Comparison of ENCODE assay signal across 23 cellular contexts in the genomic region with DNA sequence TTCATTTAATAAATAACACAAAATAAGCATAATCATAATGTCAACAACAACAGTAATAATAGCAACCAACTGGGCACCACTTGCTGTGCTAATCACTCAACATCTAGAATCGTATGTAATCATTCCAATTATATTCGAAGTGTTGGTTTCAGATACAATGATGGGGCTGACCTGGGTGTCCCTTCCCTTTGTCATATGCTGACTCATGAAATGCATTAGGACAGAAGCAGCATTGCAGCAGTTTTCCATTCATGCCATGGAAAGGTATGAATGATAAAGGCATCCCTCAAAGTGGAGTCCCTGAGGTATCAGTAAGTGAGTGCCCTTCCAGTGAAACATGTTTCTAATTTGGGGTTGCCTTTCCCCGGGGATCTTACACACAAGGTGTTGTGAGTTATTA. TPM values are rescaled to one million over a fixed set of nuclear protein-coding genes. Genes with fewer than 3 reads are reported as not detected.
"Had no signal": no experiment of that assay in that cellular context is flagged by ENCODE, and none has a peak within 500 bp of the region (broad histone marks: within the 10 kb centered on the region; RNA-seq: fewer than 3 reads in every experiment).

No MANE protein-coding gene starts in this region.

- H3K27ac Mint-ChIP-seq: activated naive CD8-positive, alpha-beta T cell; activated T-cell treated with anti-CD3 and anti-CD28 coated beads, Interleukin-2, amount 50 U/mL, for 24 hours; activated T-helper 2 cell treated with anti-CD3 and anti-CD28 coated beads, Interferon-gamma antibody, Interleukin-2, Interleukin-4, amounts not matched to agents 10 μg/mL and 5 μg/mL and 100 μg/mL, durations not matched to agents 14 hours and 24 hours and 36 hours; dendritic cell treated with granulocyte-macrophage colony-stimulating factor and Interleukin-4, amounts not matched to agents 40 ng/mL and 50 ng/mL, for 4 days; naive thymus-derived CD4-positive, alpha-beta T cell; WTC11 had no signal

- ATAC-seq: stimulated activated naive CD8-positive, alpha-beta T cell treated with anti-CD3 and anti-CD28 coated beads, Interleukin-15, Interleukin-2, amounts not matched to agents 100 U/mL and 50 U/mL, for 24 hours had no signal

- H3K4me3 ChIP-seq: lung had no signal

- H3K27me3 Mint-ChIP-seq: progenitor cell of endocrine pancreas had no signal

- H3K9me3 Mint-ChIP-seq: activated T-cell treated with anti-CD3 and anti-CD28 coated beads, Interleukin-2, amount 50 U/mL, for 24 hours; activated T-helper 2 cell treated with anti-CD3 and anti-CD28 coated beads, Interferon-gamma antibody, Interleukin-2, Interleukin-4, amounts not matched to agents 10 μg/mL and 5 μg/mL and 100 μg/mL, durations not matched to agents 14 hours and 24 hours and 36 hours; dendritic cell treated with granulocyte-macrophage colony-stimulating factor and Interleukin-4, amounts not matched to agents 40 ng/mL and 50 ng/mL, for 4 days; WTC11 had no signal

- H3K36me3 Mint-ChIP-seq: activated naive CD8-positive, alpha-beta T cell; naive thymus-derived CD4-positive, alpha-beta T cell; WTC11 had no signal

- DNase-seq: activated CD4-positive, alpha-beta T cell treated with anti-CD3 and anti-CD28 coated beads, Interleukin-2, amount 50 U/mL, for 4 hours; activated CD8-positive, alpha-beta memory T cell treated with anti-CD3 and anti-CD28 coated beads for 24 hours; activated CD8-positive, alpha-beta memory T cell treated with anti-CD3 and anti-CD28 coated beads, Interleukin-2, amount 50 U/mL, for 4 hours; activated naive CD4-positive, alpha-beta T cell; activated T-cell treated with anti-CD3 and anti-CD28 coated beads, Interleukin-2, amount 50 U/mL, for 24 hours; adrenal gland; brain microvascular endothelial cell; caudate nucleus; effector CD4-positive, alpha-beta T cell; left lung; stimulated activated CD4-positive, alpha-beta T cell treated with anti-CD3 and anti-CD28 coated beads, Interleukin-4, amount 100 ng/mL, for 4 hours; stimulated activated naive CD8-positive, alpha-beta T cell treated with anti-CD3 and anti-CD28 coated beads, Interleukin-15, Interleukin-2, amounts not matched to agents 100 U/mL and 50 U/mL, for 24 hours; upper lobe of right lung had no signal

- H3K4me1 ChIP-seq: adrenal gland, ascending aorta, left lung, right atrium auricular region had no signal

- H3K9me3 ChIP-seq: adrenal gland, ascending aorta, left lung, right atrium auricular region, upper lobe of right lung had no signal

- H3K79me2 ChIP-seq: hepatocyte had no signal

- H3K36me3 ChIP-seq: adrenal gland, ascending aorta, brain microvascular endothelial cell, left lung, right atrium auricular region, upper lobe of right lung had no signal

- H3K4me3 Mint-ChIP-seq: dendritic cell treated with granulocyte-macrophage colony-stimulating factor and Interleukin-4, amounts not matched to agents 40 ng/mL and 50 ng/mL, for 4 days had no signal

- H3K27me3 ChIP-seq: ascending aorta, brain microvascular endothelial cell, hepatocyte, right atrium auricular region had no signal

- H3K27ac ChIP-seq: adrenal gland, ascending aorta, hepatocyte, left lung, right atrium auricular region, upper lobe of right lung had no signal

RNA-seq across cellular contexts. Expression of gene ANO3, which starts 46.3 kb away (rescaled TPM):
- total RNA-seq: activated T-helper 2 cell treated with anti-CD3 and anti-CD28 coated beads, Interferon-gamma antibody, Interleukin-2, Interleukin-4, amounts not matched to agents 10 μg/mL and 5 μg/mL and 100 μg/mL, durations not matched to agents 14 hours and 24 hours and 36 hours; naive thymus-derived CD4-positive, alpha-beta T cell had no signal
- polyA plus RNA-seq: hepatocyte; naive thymus-derived CD4-positive, alpha-beta T cell had no signal
